1 cellular context compared by ENCODE assay signal in genomic region chr9:12813960-12814876, GRCh38.
TF ChIP-seq lines count a peak whose summit lies in the region.

No MANE protein-coding gene starts in this region.

TF ChIP-seq in K562, 482 proteins besides CTCF, POLR2A, EP300 and RAD21 (continued from another document and continues in another):
- TF ChIP-seq GTF2B (IDR thresholded peaks at IDR 0.05; ENCODE audit: extremely low read depth, insufficient read length) (no peak), LARP7 (IDR thresholded peaks at IDR 0.05) (no peak), ETS1 (conservative IDR thresholded peaks at IDR 0.05; ENCODE audit: control insufficient read depth, low read depth, low read length) (no peak), ERF (CRISPR knock-in tag; IDR thresholded peaks at IDR 0.05) (no peak), ESRRA (IDR thresholded peaks at IDR 0.05; ENCODE audit: borderline replicate concordance, low read depth) (no peak), ILK (tag; IDR thresholded peaks at IDR 0.05; ENCODE audit: borderline replicate concordance, low read depth) (no peak), ZKSCAN8 (CRISPR knock-in tag; IDR thresholded peaks at IDR 0.05) (no peak), ZBTB33 (CRISPR knock-in tag; IDR thresholded peaks at IDR 0.05) (no peak), PKNOX1 (IDR thresholded peaks at IDR 0.05) (peak; percentile 29; the same call in 1 of the 2 replicates), NR1H2 (CRISPR knock-in tag; IDR thresholded peaks at IDR 0.05) (no peak), DMBX1 (CRISPR knock-in tag; IDR thresholded peaks at IDR 0.05; ENCODE audit: borderline replicate concordance) (no peak), PHB (CRISPR knock-in tag; IDR thresholded peaks at IDR 0.05) (no peak), PYGO2 (tag; IDR thresholded peaks at IDR 0.05) (no peak), BHLHE40 (IDR thresholded peaks at IDR 0.05; ENCODE audit: low read length) (peak; percentile 46; the same call in 1 of the 2 replicates), CBX5 (IDR thresholded peaks at IDR 0.05; ENCODE audit: borderline replicate concordance, low read depth) (no peak), MIER1 (IDR thresholded peaks at IDR 0.05; ENCODE audit: low read depth) (no peak), FUS (optimal IDR thresholded peaks at IDR 0.05; ENCODE audit: low read depth, low read length) (no peak), ZKSCAN1 (IDR thresholded peaks at IDR 0.05; ENCODE audit: low read depth, low read length) (no peak), ZBTB17 (CRISPR knock-in tag; IDR thresholded peaks at IDR 0.05) (no peak), GABPB2 (CRISPR knock-in tag; conservative IDR thresholded peaks at IDR 0.05) (no peak), CEBPB (tag; IDR thresholded peaks at IDR 0.05) (peak; percentile 44; the same call in 1 of the 2 replicates), BRF2 (IDR thresholded peaks at IDR 0.05; ENCODE audit: borderline replicate concordance, insufficient read depth, insufficient read length) (no peak), JUN (IDR thresholded peaks at IDR 0.05; ENCODE audit: borderline replicate concordance, low read depth, low read length) (0 out of 2 replicates have a peak, but pooled peaks have one; percentile 40), JUN (CRISPR knock-in tag; IDR thresholded peaks at IDR 0.05; ENCODE audit: borderline replicate concordance) (no peak), FOSL1 (tag; conservative IDR thresholded peaks at IDR 0.05) (peak; percentile 96), CHD4 (IDR thresholded peaks at IDR 0.05; ENCODE audit: insufficient read depth, insufficient replicate concordance, low read depth, low read length, poor library complexity, severe bottlenecking) (no peak), CBFA2T2 (conservative IDR thresholded peaks at IDR 0.05) (no peak), CXXC5 (CRISPR knock-in tag; IDR thresholded peaks at IDR 0.05) (no peak), ZNF146 (CRISPR knock-in tag; IDR thresholded peaks at IDR 0.05; ENCODE audit: unreplicated experiment) (no peak), USF2 (CRISPR knock-in tag; IDR thresholded peaks at IDR 0.05) (0 out of 2 replicates have a peak, but pooled peaks have one; percentile 15), ZBTB26 (CRISPR knock-in tag; IDR thresholded peaks at IDR 0.05) (no peak), TCFL5 (CRISPR knock-in tag; conservative IDR thresholded peaks at IDR 0.05) (no peak), HDAC1 (IDR thresholded peaks at IDR 0.05) (no peak), MGA (IDR thresholded peaks at IDR 0.05) (no peak), E2F3 (CRISPR knock-in tag; IDR thresholded peaks at IDR 0.05) (no peak), HMG20A (CRISPR knock-in tag; conservative IDR thresholded peaks at IDR 0.05) (no peak), KLF1 (tag; IDR thresholded peaks at IDR 0.05) (no peak), TCF7 (IDR thresholded peaks at IDR 0.05; ENCODE audit: borderline replicate concordance) (no peak), MBD1 (CRISPR knock-in tag; IDR thresholded peaks at IDR 0.05) (no peak), ETV5 (CRISPR knock-in tag; IDR thresholded peaks at IDR 0.05; ENCODE audit: low read depth) (no peak), POLR2G (IDR thresholded peaks at IDR 0.05; ENCODE audit: low read depth, low read length) (no peak)
